Comparison of ENCODE assay signal across 11 cellular contexts in genomic region chr2:161136194-161136593, GRCh38. TPM values are rescaled to one million over a fixed set of nuclear protein-coding genes. Genes with fewer than 3 reads are reported as not detected.
DNase-seq lines count a peak whose midpoint lies in the region; ATAC-seq and TF ChIP-seq lines count a peak whose summit lies in the region.
"Had no signal": no experiment of that assay in that cellular context is flagged by ENCODE, and none has a peak within 500 bp of the region (broad histone marks: within the 10 kb centered on the region; RNA-seq: fewer than 3 reads in every experiment).

No MANE protein-coding gene starts in this region.

- peak overlapping the region; percentile 91 for H3K4me3 Mint-ChIP-seq in activated naive CD8-positive, alpha-beta T cell treated with anti-CD3 and anti-CD28 coated beads for 36 hours

- peaks cover 2% of the 10 kb centered on the region for H3K9me3 Mint-ChIP-seq in activated naive CD8-positive, alpha-beta T cell treated with anti-CD3 and anti-CD28 coated beads for 36 hours

- peaks cover 40% of the 10 kb centered on the region for H3K4me1 Mint-ChIP-seq in activated naive CD8-positive, alpha-beta T cell treated with anti-CD3 and anti-CD28 coated beads for 36 hours

- DNase-seq in heart left ventricle: no peak
- DNase-seq in left ventricle myocardium superior: no peak
- no peak for DNase-seq in activated naive CD8-positive, alpha-beta T cell treated with anti-CD3 and anti-CD28 coated beads for 36 hours
- DNase-seq in transverse colon: no peak
- no peak for DNase-seq in mesenteric fat pad (ENCODE audit: low spot score)
- DNase-seq in NCI-H446 (lab: John Stamatoyannopoulos, UW): no peak
- DNase-seq in posterior vena cava (ENCODE audit: low spot score): no peak
- DNase-seq: C1 segment of cervical spinal cord, left cardiac atrium, NCI-H2171 treated with DMSO at 0.1 percent for 48 hours had no signal

- intact Hi-C loops in heart left ventricle (cut with DNase I) (no loop called here), left ventricle myocardium superior (cut with micrococcal nuclease) (no loop called here), transverse colon (cut with DNase I; ENCODE audit: low total_unique reads) (no loop called here), posterior vena cava (cut with DNase I) (no loop called here)

- H3K36me3 Mint-ChIP-seq in activated naive CD8-positive, alpha-beta T cell treated with anti-CD3 and anti-CD28 coated beads for 36 hours: peaks cover 9% of the 10 kb centered on the region

- WGBS in heart left ventricle, 4 donors: 49 to 66% (median 55%) methylated on average over 3 of the region's 3 CpGs
- 27 to 33% methylated on average over 3 of the region's 3 CpGs for WGBS in transverse colon (ENCODE audit: low coverage in 1 of 2), 2 donors

- H3K36me3 ChIP-seq in heart left ventricle: no peaks in the 10 kb centered on the region
- no peaks in the 10 kb centered on the region for H3K36me3 ChIP-seq in mucosa of rectum (ENCODE audit: control insufficient read depth in 2 of 2, insufficient read depth in 2 of 2, low read length in 2 of 2)
- H3K36me3 ChIP-seq in transverse colon: no peaks in the 10 kb centered on the region

- in situ Hi-C loops in transverse colon (cut with MboI; ENCODE audit: low pct_ligation_motif_present in 1 of 4, low pct_unique_long_range_greater_than_20kb in 1 of 4, low sequenced_read_pairs in 3 of 4): no loop called here

- ATAC-seq in heart left ventricle (no peak), left ventricle myocardium superior (no peak)

- no peaks in the 10 kb centered on the region for H3K27me3 Mint-ChIP-seq in activated naive CD8-positive, alpha-beta T cell treated with anti-CD3 and anti-CD28 coated beads for 36 hours

- TF ChIP-seq CTCF in heart left ventricle (IDR thresholded peaks at IDR 0.05) (no peak), transverse colon (IDR thresholded peaks at IDR 0.05) (no peak)

- peak overlapping the region in 11 of 12 donors; percentile 33 to 91 (median 51) for H3K27ac ChIP-seq in heart left ventricle
- H3K27ac ChIP-seq in mucosa of rectum (ENCODE audit: low read depth in 2 of 2, low read length in 2 of 2): peak overlapping the region; percentile 61 to 74
- peak overlapping the region; percentile 71 to 77 (median 74) for H3K27ac ChIP-seq in transverse colon

- TF ChIP-seq EP300 in transverse colon (IDR thresholded peaks at IDR 0.05; ENCODE audit: low read depth): no peak

- H3K27me3 ChIP-seq in heart left ventricle (no peaks in the 10 kb centered on the region), mucosa of rectum (ENCODE audit: control insufficient read depth in 2 of 2, insufficient read depth in 2 of 2, low read length in 2 of 2) (no peaks in the 10 kb centered on the region), transverse colon (no peaks in the 10 kb centered on the region)

- TF ChIP-seq POLR2A in heart left ventricle (IDR thresholded peaks at IDR 0.05) (no peak), transverse colon (IDR thresholded peaks at IDR 0.05) (no peak)

- H3K9me3 ChIP-seq in heart left ventricle (no peaks in the 10 kb centered on the region), mucosa of rectum (ENCODE audit: control insufficient read depth in 2 of 2, low read length in 2 of 2) (no peaks in the 10 kb centered on the region), transverse colon (no peaks in the 10 kb centered on the region)

- peak overlapping the region; percentile 99 for H3K27ac Mint-ChIP-seq in activated naive CD8-positive, alpha-beta T cell treated with anti-CD3 and anti-CD28 coated beads for 36 hours

- peak overlapping the region in 5 of 12 donors; percentile 23 to 62 (median 45) for H3K4me3 ChIP-seq in heart left ventricle
- peak overlapping the region in 1 of 2 donors; percentile 64 for H3K4me3 ChIP-seq in mucosa of rectum (ENCODE audit: low read length in 2 of 2)
- peak overlapping the region in 1 of 4 donors; percentile 36 for H3K4me3 ChIP-seq in transverse colon

- H3K4me1 ChIP-seq in heart left ventricle: peaks cover 0 to 53% (median 10%) of the 10 kb centered on the region in 12 donors
- H3K4me1 ChIP-seq in mucosa of rectum (ENCODE audit: control insufficient read depth in 2 of 2, insufficient read depth in 2 of 2, low read length in 2 of 2): peaks cover 8 to 13% of the 10 kb centered on the region in 2 donors
- peaks cover 8 to 44% (median 27%) of the 10 kb centered on the region in 4 donors for H3K4me1 ChIP-seq in transverse colon

- H3K9ac ChIP-seq in mucosa of rectum (ENCODE audit: low read depth in 1 of 2, low read length in 2 of 2): peak overlapping the region; percentile 4 to 63

RNA-seq across cellular contexts. Expression of gene TANK, which starts 24.0 kb away (rescaled TPM):
- total RNA-seq in heart left ventricle (10 to 100 TPM; 21.5 to 58.5 (median 32.4) TPM), left ventricle myocardium superior (27.9 TPM), transverse colon (100 to 1,000 TPM in 1 of 4 donors, 10 to 100 TPM in 3; 35.0 to 107 (median 58.0) TPM), mesenteric fat pad (77.3 TPM), posterior vena cava (10 to 100 TPM; 37.7 to 55.3 TPM)
- polyA plus RNA-seq in heart left ventricle: 10 to 100 TPM; 15.4 to 33.0 TPM
- 10 to 100 TPM; 53.1 to 55.0 TPM for total RNA-seq in activated naive CD8-positive, alpha-beta T cell treated with anti-CD3 and anti-CD28 coated beads for 36 hours
